ENCODE assay signal across 1 cellular context in the genomic region with DNA sequence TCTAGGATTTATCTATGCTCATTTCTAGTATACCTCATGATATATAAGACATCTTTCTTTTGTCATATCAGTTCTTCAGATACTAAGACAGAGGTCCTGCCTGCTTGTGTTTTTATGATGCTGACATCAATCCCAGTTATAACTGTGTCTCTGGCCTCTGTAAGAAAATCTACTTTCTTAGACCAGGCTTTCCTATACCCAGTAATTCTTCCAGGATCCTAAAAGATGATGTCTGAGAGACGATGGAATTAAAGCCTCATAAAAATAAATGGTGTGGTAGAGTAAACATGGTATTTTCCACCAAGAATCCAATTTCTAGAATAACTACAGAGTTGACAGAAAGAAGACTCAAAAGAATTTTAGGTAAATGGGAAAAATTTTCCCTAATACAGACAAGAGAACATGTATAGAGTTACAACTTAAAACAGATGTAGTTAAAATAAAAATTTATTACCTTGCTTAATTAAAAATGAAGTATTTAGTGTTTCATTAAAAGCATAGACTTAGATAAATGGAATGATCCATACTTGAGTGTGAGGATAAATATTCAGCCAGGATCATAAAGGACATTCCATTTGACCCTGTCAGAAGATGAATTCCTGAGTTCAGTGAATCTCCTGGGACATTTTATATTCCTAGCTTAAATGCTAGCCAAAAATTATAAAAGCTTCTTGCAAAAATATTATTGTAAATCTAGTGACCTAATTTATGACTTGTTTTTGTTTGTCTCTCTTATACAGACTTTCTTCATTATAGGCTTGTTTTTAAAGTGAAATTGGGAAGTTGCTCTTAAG.
TF ChIP-seq lines count a peak whose summit lies in the region.

No MANE protein-coding gene starts in this region.

TF ChIP-seq in IMR-90, 13 proteins besides CTCF, POLR2A, EP300 and RAD21 (continued from another document):
- TF ChIP-seq, protein P1, sequence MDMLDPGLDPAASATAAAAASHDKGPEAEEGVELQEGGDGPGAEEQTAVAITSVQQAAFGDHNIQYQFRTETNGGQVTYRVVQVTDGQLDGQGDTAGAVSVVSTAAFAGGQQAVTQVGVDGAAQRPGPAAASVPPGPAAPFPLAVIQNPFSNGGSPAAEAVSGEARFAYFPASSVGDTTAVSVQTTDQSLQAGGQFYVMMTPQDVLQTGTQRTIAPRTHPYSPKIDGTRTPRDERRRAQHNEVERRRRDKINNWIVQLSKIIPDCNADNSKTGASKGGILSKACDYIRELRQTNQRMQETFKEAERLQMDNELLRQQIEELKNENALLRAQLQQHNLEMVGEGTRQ (IDR thresholded peaks at IDR 0.05; ENCODE audit: low read depth, low read length), result no peak
- no peak for TF ChIP-seq RFX5 (IDR thresholded peaks at IDR 0.05; ENCODE audit: low read depth, low read length)
- no peak for TF ChIP-seq NFE2L2 (IDR thresholded peaks at IDR 0.05; ENCODE audit: low read depth, low read length)
- no peak for TF ChIP-seq MAFK (IDR thresholded peaks at IDR 0.05; ENCODE audit: low read depth, low read length)
- no peak for TF ChIP-seq CHD1 (IDR thresholded peaks at IDR 0.05; ENCODE audit: low read depth, low read length)
